8 cellular contexts compared by ENCODE assay signal in genomic region chr14:22929848-22930364, GRCh38. TPM values are rescaled to one million over a fixed set of nuclear protein-coding genes. Genes with fewer than 3 reads are reported as not detected.
DNase-seq lines count a peak whose midpoint lies in the region; ATAC-seq and TF ChIP-seq lines count a peak whose summit lies in the region.

No MANE protein-coding gene starts in this region.

- peak overlapping the region; percentile 88 for H3K27ac ChIP-seq in C4-2B
- H3K27ac ChIP-seq in coronary artery = peak overlapping the region; percentile 83 to 84

- no peak overlapping the region for H3K4me3 Mint-ChIP-seq in naive B cell
- no peak overlapping the region for H3K4me3 Mint-ChIP-seq in activated CD4-positive, alpha-beta memory T cell treated with anti-CD3 and anti-CD28 coated beads, Interleukin-2, amount 10 ng/mL, durations not matched to agents 7 days and 5 days

- TF ChIP-seq CTCF in C4-2B (conservative IDR thresholded peaks at IDR 0.05) (no peak), coronary artery (IDR thresholded peaks at IDR 0.05) (no peak)

- H3K27ac Mint-ChIP-seq in naive B cell = no peak overlapping the region
- no peak overlapping the region for H3K27ac Mint-ChIP-seq in activated CD4-positive, alpha-beta memory T cell treated with anti-CD3 and anti-CD28 coated beads, Interleukin-2, amount 10 ng/mL, durations not matched to agents 7 days and 5 days

- ATAC-seq in HG03439 (IDR thresholded peaks at IDR 0.05; ENCODE audit: unreplicated experiment) (peak; percentile 1), naive B cell (ENCODE audit: low read depth in 2 of 2) (peak; percentile 6 to 9), GM21381 (IDR thresholded peaks at IDR 0.05; ENCODE audit: unreplicated experiment) (no peak), HG02885 (IDR thresholded peaks at IDR 0.05; ENCODE audit: poor library complexity, unreplicated experiment) (no peak)

- no peaks in the 10 kb centered on the region for H3K27me3 Mint-ChIP-seq in naive B cell
- H3K27me3 Mint-ChIP-seq in activated CD4-positive, alpha-beta memory T cell treated with anti-CD3 and anti-CD28 coated beads, Interleukin-2, amount 10 ng/mL, durations not matched to agents 7 days and 5 days = no peaks in the 10 kb centered on the region

- CTCF ChIA-PET in activated CD4-positive, alpha-beta memory T cell treated with anti-CD3 and anti-CD28 coated beads, Interleukin-2, amount 10 ng/mL, durations not matched to agents 7 days and 5 days (lab: Charles Lee) = interaction anchor here (0.7 to 2.8 kb wide), 39 partner anchors 9 to 391 kb away, joined by 3 to 49 read pairs (median 5); partner anchors contain the start of genes AJUBA, DAD1, HAUS4 and LRP10

- H3K4me1 Mint-ChIP-seq in naive B cell = peaks cover 5 to 13% (median 12%) of the 10 kb centered on the region in 3 donors
- H3K4me1 Mint-ChIP-seq in activated CD4-positive, alpha-beta memory T cell treated with anti-CD3 and anti-CD28 coated beads, Interleukin-2, amount 10 ng/mL, durations not matched to agents 7 days and 5 days = peaks cover 21% of the 10 kb centered on the region

- DNase-seq in coronary artery (ENCODE audit: low spot score) (no peak), naive B cell (no peak), EL (no peak)
- no peak for DNase-seq in activated CD4-positive, alpha-beta memory T cell treated with anti-CD3 and anti-CD28 coated beads, Interleukin-2, amount 10 ng/mL, durations not matched to agents 7 days and 5 days

- H3K4me3 ChIP-seq in coronary artery = peak overlapping the region; percentile 97

- POLR2A ChIA-PET in activated CD4-positive, alpha-beta memory T cell treated with anti-CD3 and anti-CD28 coated beads, Interleukin-2, amount 10 ng/mL, durations not matched to agents 7 days and 5 days (lab: Charles Lee) = interaction anchor here (0.6 to 4.8 kb wide), 23 partner anchors 9 to 1023 kb away, joined by 3 to 80 read pairs (median 4); partner anchors contain the start of genes ACIN1, C14orf119, DAD1 and HAUS4

- H3K36me3 Mint-ChIP-seq in naive B cell = no peaks in the 10 kb centered on the region
- H3K36me3 Mint-ChIP-seq in activated CD4-positive, alpha-beta memory T cell treated with anti-CD3 and anti-CD28 coated beads, Interleukin-2, amount 10 ng/mL, durations not matched to agents 7 days and 5 days (ENCODE audit: low read depth) = peaks cover 24% of the 10 kb centered on the region

- no peaks in the 10 kb centered on the region for H3K9me3 Mint-ChIP-seq in naive B cell
- no peaks in the 10 kb centered on the region for H3K9me3 Mint-ChIP-seq in activated CD4-positive, alpha-beta memory T cell treated with anti-CD3 and anti-CD28 coated beads, Interleukin-2, amount 10 ng/mL, durations not matched to agents 7 days and 5 days

RNA-seq across cellular contexts. Expression of gene PRMT5, which starts 0.7 kb away (rescaled TPM):
- polyA plus RNA-seq in naive B cell (ENCODE audit: low read depth in 6 of 6) = 10 to 100 TPM; 43.7 to 67.6 (median 49.9) TPM
- total RNA-seq in activated CD4-positive, alpha-beta memory T cell treated with anti-CD3 and anti-CD28 coated beads, Interleukin-2, amount 10 ng/mL, durations not matched to agents 7 days and 5 days = 10 to 100 TPM; 46.3 to 49.8 TPM

RNA-seq across cellular contexts. Expression of gene RBM23, which starts 11.0 kb away (rescaled TPM):
- polyA plus RNA-seq in naive B cell (ENCODE audit: low read depth in 6 of 6) = 100 to 1,000 TPM in 1 of 6 donors, 10 to 100 TPM in 5; 67.8 to 123 (median 68.8) TPM
- total RNA-seq in activated CD4-positive, alpha-beta memory T cell treated with anti-CD3 and anti-CD28 coated beads, Interleukin-2, amount 10 ng/mL, durations not matched to agents 7 days and 5 days = 10 to 100 TPM; 71.8 to 73.5 TPM

RNA-seq across cellular contexts. Expression of gene HAUS4, which starts 27.0 kb away (rescaled TPM):
- 10 to 100 TPM; 14.8 to 37.6 (median 28.4) TPM for polyA plus RNA-seq in naive B cell (ENCODE audit: low read depth in 6 of 6)
- total RNA-seq in activated CD4-positive, alpha-beta memory T cell treated with anti-CD3 and anti-CD28 coated beads, Interleukin-2, amount 10 ng/mL, durations not matched to agents 7 days and 5 days = 10 to 100 TPM; 60.2 to 66.5 TPM

RNA-seq across cellular contexts. Expression of gene REM2, which starts 46.9 kb away (rescaled TPM):
- 1 to 10 TPM; 1.1 to 2.3 (median 1.4) TPM for polyA plus RNA-seq in naive B cell (ENCODE audit: low read depth in 6 of 6)
- total RNA-seq in activated CD4-positive, alpha-beta memory T cell treated with anti-CD3 and anti-CD28 coated beads, Interleukin-2, amount 10 ng/mL, durations not matched to agents 7 days and 5 days = 1 to 10 TPM in 1 of 2 experiments, under 1 TPM in 1; 0.98 to 1.2 TPM

RNA-seq across cellular contexts. Expression of gene AJUBA, which starts 52.4 kb away (rescaled TPM):
- polyA plus RNA-seq in naive B cell (ENCODE audit: low read depth in 6 of 6) = under 1 TPM in 2 of 6 donors, not detected in 4; 0.22 to 0.33 TPM
- total RNA-seq in activated CD4-positive, alpha-beta memory T cell treated with anti-CD3 and anti-CD28 coated beads, Interleukin-2, amount 10 ng/mL, durations not matched to agents 7 days and 5 days = 1 to 10 TPM; 1.2 to 1.3 TPM

Comparison
In these comparisons a context has a peak if more than half of its experiments do, and no peak if none do; other contexts are left out.
1. ATAC-seq: peak in HG03439 (single experiment) and naive B cell (2 of 2); none in GM21381 (single experiment) and HG02885 (single experiment).